In genomic region chr7:22078872-22079271, GRCh38 we compare ENCODE assay signal across 5 cellular contexts.
DNase-seq lines count a peak whose midpoint lies in the region; ATAC-seq, FAIRE-seq and TF ChIP-seq lines count a peak whose summit lies in the region.
"Not testable (repeated sequence)": the region's sequence is repeated elsewhere in the genome, so short reads cannot be mapped to it uniquely, and the experiment has no call there.

No MANE protein-coding gene starts in this region.

- H4K5ac ChIP-seq in IMR-90 (ENCODE audit: low read depth, low read length); H1 (ENCODE audit: insufficient read length, low read depth, low read length): not testable (repeated sequence)

- intact Hi-C loops in IMR-90 (cut with micrococcal nuclease); OCI-LY7 (cut with micrococcal nuclease; ENCODE audit: unreplicated experiment); HepG2 (cut with micrococcal nuclease; ENCODE audit: unreplicated experiment): not testable (repeated sequence)

- H2AK5ac ChIP-seq in IMR-90 (ENCODE audit: low read depth, low read length); H1 (ENCODE audit: low read depth, low read length): not testable (repeated sequence)

- H4K20me1 ChIP-seq in IMR-90 (ENCODE audit: insufficient read depth, low read length); OCI-LY7 (ENCODE audit: insufficient read depth, low read length); H1 (replicated peaks in 1 of 2; ENCODE audit: control insufficient read depth in 1 of 2, insufficient read depth in 2 of 2, low read length in 2 of 2); HepG2 (ENCODE audit: insufficient read depth, low read length): not testable (repeated sequence)

- 13% methylated on average over 6 of the region's 6 CpGs for WGBS in A549 (ENCODE audit: missing lambda C conversion rate)
- 50% methylated on average over 3 of the region's 6 CpGs; no CpG with 5 or more reads in 1 of the 2 experiments for WGBS in IMR-90 (ENCODE audit: extremely low coverage in 2 of 2, insufficient read length in 1 of 2), 2 experiments
- 88% methylated on average over 6 of the region's 6 CpGs; no CpG with 5 or more reads in 1 of the 2 experiments for WGBS in H1 (ENCODE audit: extremely low coverage in 1 of 2, insufficient coverage in 1 of 2, insufficient read length in 1 of 2, insufficient replicate concordance in 2 of 2, low coverage in 1 of 2, low lambda C conversion rate in 2 of 2, missing lambda C conversion rate in 1 of 2), 2 experiments
- 10% methylated on average over 6 of the region's 6 CpGs for WGBS in HepG2 (ENCODE audit: low lambda C conversion rate)

- not testable (repeated sequence) for H3K79me1 ChIP-seq in IMR-90 (ENCODE audit: low read depth in 1 of 2, low read length in 2 of 2); H1 (ENCODE audit: low read depth, low read length)

- not testable (repeated sequence) for H2AFZ ChIP-seq in IMR-90 (replicated peaks; ENCODE audit: low read length, poor library complexity); OCI-LY7 (ENCODE audit: low read length); H1 (ENCODE audit: low read length); HepG2 (ENCODE audit: low read length)

- ATAC-seq in A549; IMR-90 (ENCODE audit: low read depth); HepG2: not testable (repeated sequence)

- POLR2A ChIA-PET in A549 (lab: Yijun Ruan, JAX); IMR-90 (lab: Charles Lee; ENCODE audit: unreplicated experiment); H1 (lab: Charles Lee; ENCODE audit: partially characterized antibody); HepG2 (lab: Yijun Ruan, JAX): not testable (repeated sequence)
- POLR2A ChIA-PET in OCI-LY7 (lab: Charles Lee), result interaction anchor here (1.9 kb wide), 1 partner anchor 12 kb away, joined by 4 read pairs; no protein-coding TSS in a partner anchor

- not testable (repeated sequence) for H2BK120ac ChIP-seq in IMR-90 (ENCODE audit: low read depth, low read length); H1 (replicated peaks; ENCODE audit: low read depth, low read length)

- not testable (repeated sequence) for TF ChIP-seq RAD21 in A549 (conservative IDR thresholded peaks at IDR 0.05 in 1 of 2, IDR thresholded peaks at IDR 0.05 in 1 of 2); IMR-90 (IDR thresholded peaks at IDR 0.05; ENCODE audit: low read length); H1 (IDR thresholded peaks at IDR 0.05 in 1 of 2, conservative IDR thresholded peaks at IDR 0.05 in 1 of 2; ENCODE audit: low read depth in 2 of 2, low read length in 2 of 2); HepG2 (CRISPR knock-in tag; IDR thresholded peaks at IDR 0.05)

- BruUV-seq in IMR-90 (replicated peaks; lab: Mats Ljungman, UMichigan); OCI-LY7 (replicated peaks; lab: Mats Ljungman, UMichigan); HepG2 (replicated peaks; lab: Mats Ljungman, UMichigan): not testable (repeated sequence)

- not testable (repeated sequence) for H3K4me1 ChIP-seq in A549; IMR-90 (ENCODE audit: control insufficient read depth, insufficient read depth, low read length); OCI-LY7 (ENCODE audit: insufficient read depth, low read length, poor library complexity, severe bottlenecking); H1 (replicated peaks in 1 of 4; ENCODE audit: control insufficient read depth in 3 of 4, insufficient read depth in 4 of 4, low read length in 3 of 4)
- peaks cover 16% of the 10 kb centered on the region for H3K4me1 ChIP-seq in HepG2 (ENCODE audit: insufficient read depth, low read length)

- H2BK20ac ChIP-seq in IMR-90 (ENCODE audit: low read depth, low read length); H1 (ENCODE audit: low read length): not testable (repeated sequence)

- H2AK9ac ChIP-seq in IMR-90 (replicated peaks; ENCODE audit: low read depth, low read length, poor library complexity), result not testable (repeated sequence)

- H3K18ac ChIP-seq in IMR-90 (ENCODE audit: low read depth, low read length); H1 (ENCODE audit: extremely low read depth, low read length): not testable (repeated sequence)

- TF ChIP-seq POLR2A in A549 (IDR thresholded peaks at IDR 0.05; ENCODE audit: low read length); IMR-90 (IDR thresholded peaks at IDR 0.05; ENCODE audit: low read depth, low read length); H1 (IDR thresholded peaks at IDR 0.05; ENCODE audit: control extremely low read depth in 1 of 2, low read depth in 2 of 2, low read length in 2 of 2); HepG2 (IDR thresholded peaks at IDR 0.05; ENCODE audit: insufficient read depth in 1 of 2, low read depth in 2 of 2, low read length in 2 of 2): not testable (repeated sequence)

- not testable (repeated sequence) for H3K9me2 ChIP-seq in OCI-LY7 (ENCODE audit: insufficient read depth, low read length)

- H3K14ac ChIP-seq in IMR-90 (replicated peaks; ENCODE audit: low read depth, low read length); H1 (ENCODE audit: insufficient read length): not testable (repeated sequence)

- not testable (repeated sequence) for H3K23me2 ChIP-seq in H1 (ENCODE audit: low read depth, low read length)

- H3K9ac ChIP-seq in IMR-90 (ENCODE audit: low read depth, low read length); H1 (replicated peaks in 1 of 4; ENCODE audit: extremely low read depth in 1 of 4, low read depth in 3 of 4, low read length in 3 of 4); HepG2 (ENCODE audit: insufficient read depth, low read depth, low read length): not testable (repeated sequence)

- not testable (repeated sequence) for H2BK5ac ChIP-seq in IMR-90 (ENCODE audit: low read depth, low read length, poor library complexity, severe bottlenecking); H1 (ENCODE audit: low read depth, low read length)

- not testable (repeated sequence) for TF ChIP-seq CTCF in A549 (IDR thresholded peaks at IDR 0.05); IMR-90 (conservative IDR thresholded peaks at IDR 0.05; ENCODE audit: low read depth, low read length); OCI-LY7 (conservative IDR thresholded peaks at IDR 0.05; ENCODE audit: low read length); H1 (IDR thresholded peaks at IDR 0.05; ENCODE audit: control extremely low read depth in 1 of 3, insufficient read depth in 1 of 3, low read depth in 1 of 3, low read length in 3 of 3); HepG2 (CRISPR knock-in tag; IDR thresholded peaks at IDR 0.05)

- not testable (repeated sequence) for H3K9me3 ChIP-seq in A549; IMR-90 (ENCODE audit: control insufficient read depth, insufficient read depth, low read length); OCI-LY7 (ENCODE audit: low read length); H1 (ENCODE audit: insufficient read depth in 2 of 2, low read depth in 1 of 2, low read length in 1 of 2); HepG2 (ENCODE audit: low read length)

- H3K4ac ChIP-seq in IMR-90 (ENCODE audit: low read depth, low read length); H1 (replicated peaks; ENCODE audit: insufficient read length, low read depth, low read length): not testable (repeated sequence)

- TF ChIP-seq EP300 in A549 (IDR thresholded peaks at IDR 0.05); H1 (IDR thresholded peaks at IDR 0.05; ENCODE audit: borderline replicate concordance in 1 of 2, low read depth in 2 of 2, low read length in 2 of 2); HepG2 (IDR thresholded peaks at IDR 0.05; ENCODE audit: low read depth in 2 of 2, low read length in 2 of 2); HepG2 (CRISPR knock-in tag; IDR thresholded peaks at IDR 0.05; ENCODE audit: borderline replicate concordance): not testable (repeated sequence)

- not testable (repeated sequence) for H4K91ac ChIP-seq in IMR-90 (ENCODE audit: insufficient read depth, low read depth, low read length); H1 (replicated peaks; ENCODE audit: insufficient read length, low read length)

- not testable (repeated sequence) for FAIRE-seq in A549 (lab: Jason Lieb, UNC); H1 (lab: Jason Lieb, UNC); HepG2 (lab: Jason Lieb, UNC)

- not testable (repeated sequence) for H3K9me1 ChIP-seq in IMR-90 (ENCODE audit: insufficient read depth, low read length)

- H3K27ac ChIP-seq in A549; IMR-90 (ENCODE audit: insufficient read depth, low read length); OCI-LY7 (ENCODE audit: low read depth, low read length, poor library complexity, severe bottlenecking); H1 (ENCODE audit: low read depth, low read length); HepG2 (ENCODE audit: extremely low read length, insufficient read depth, low read length): not testable (repeated sequence)

- CTCF ChIA-PET in A549 (lab: Yijun Ruan, JAX); IMR-90 (lab: Yijun Ruan, JAX); OCI-LY7 (lab: Charles Lee; ENCODE audit: unreplicated experiment); HepG2 (lab: Yijun Ruan, JAX; ENCODE audit: low intra/inter-chr PET ratio, low total read pairs): not testable (repeated sequence)
- CTCF ChIA-PET in H1 (lab: Charles Lee; ENCODE audit: partially characterized antibody), result interaction anchor here (1.2 to 2.0 kb wide), 3 partner anchors 13 to 66 kb away, joined by 3 to 5 read pairs (median 4); no protein-coding TSS in a partner anchor

- dilution Hi-C loops in IMR-90 (cut with HindIII; ENCODE audit: low sequenced_read_pairs, unreplicated experiment), result not testable (repeated sequence)

- not testable (repeated sequence) for H2BK15ac ChIP-seq in IMR-90 (ENCODE audit: low read depth, low read length); H1 (ENCODE audit: low read length)

- in situ Hi-C loops in IMR-90 (cut with MboI; ENCODE audit: low sequenced_read_pairs); HepG2 (cut with HindIII; ENCODE audit: extremely low pct_ligation_motif_present, low pct_unique_long_range_greater_than_20kb): not testable (repeated sequence)

- H3K79me2 ChIP-seq in OCI-LY7 (ENCODE audit: insufficient read depth, low read depth, low read length); H1 (ENCODE audit: control insufficient read depth in 1 of 2, insufficient read depth in 2 of 2, low read length in 2 of 2); HepG2 (ENCODE audit: insufficient read depth, low read length): not testable (repeated sequence)

- H3K4me2 ChIP-seq in A549; IMR-90 (ENCODE audit: low read depth, low read length); OCI-LY7 (ENCODE audit: low read length); H1 (ENCODE audit: insufficient read depth in 1 of 2, low read depth in 2 of 2, low read length in 2 of 2); HepG2 (ENCODE audit: low read depth, low read length): not testable (repeated sequence)

- H4K8ac ChIP-seq in IMR-90 (ENCODE audit: low read depth in 2 of 2, low read length in 2 of 2); H1 (ENCODE audit: extremely low read depth, insufficient read depth, low read length): not testable (repeated sequence)

- not testable (repeated sequence) for H2BK12ac ChIP-seq in H1 (ENCODE audit: low read depth, low read length)

- not testable (repeated sequence) for DNase-seq in A549 (ENCODE audit: low read depth in 1 of 2, low spot score in 1 of 2); IMR-90; H1 (ENCODE audit: low read depth in 1 of 2, low spot score in 2 of 2); HepG2 (ENCODE audit: low spot score)
- DNase-seq in OCI-LY7 (ENCODE audit: low spot score), result peak; percentile 15

- H3K56ac ChIP-seq in IMR-90 (ENCODE audit: extremely low read depth, insufficient read depth, low read length); H1 (replicated peaks; ENCODE audit: insufficient read length, low read depth, low read length): not testable (repeated sequence)

- H3K27me3 ChIP-seq in IMR-90 (ENCODE audit: control insufficient read depth, insufficient read depth, low read length); H1 (replicated peaks in 1 of 4; ENCODE audit: control insufficient read depth in 3 of 4, extremely low read depth in 1 of 4, insufficient read depth in 3 of 4, low read length in 3 of 4): not testable (repeated sequence)
- H3K27me3 ChIP-seq in HepG2 (ENCODE audit: control insufficient read depth in 1 of 2, insufficient read depth in 2 of 2, low read length in 2 of 2), result peaks cover 0 to 25% of the 10 kb centered on the region in 2 experiments; a peak in 4 of 5 replicates

- not testable (repeated sequence) for H3K36me3 ChIP-seq in IMR-90 (ENCODE audit: control insufficient read depth, insufficient read depth, low read length); OCI-LY7 (ENCODE audit: insufficient read depth, low read length); H1 (ENCODE audit: control insufficient read depth in 2 of 4, insufficient read depth in 4 of 4, low read length in 3 of 4); HepG2 (replicated peaks in 1 of 2; ENCODE audit: control insufficient read depth in 1 of 2, insufficient read depth in 2 of 2, low read length in 2 of 2)

- H3K4me3 ChIP-seq in A549; IMR-90 (ENCODE audit: insufficient read depth, low read depth, low read length); OCI-LY7 (ENCODE audit: low read depth, low read length, poor library complexity, severe bottlenecking); H1 (ENCODE audit: extremely low read depth in 1 of 4, insufficient read depth in 2 of 4, low read depth in 3 of 4, low read length in 4 of 4); HepG2 (replicated peaks in 1 of 3; ENCODE audit: insufficient read depth in 1 of 3, low read depth in 2 of 3, low read length in 3 of 3): not testable (repeated sequence)

- H3K23ac ChIP-seq in IMR-90 (ENCODE audit: low read depth, low read length); H1 (ENCODE audit: insufficient read length): not testable (repeated sequence)
